In the genomic region with DNA sequence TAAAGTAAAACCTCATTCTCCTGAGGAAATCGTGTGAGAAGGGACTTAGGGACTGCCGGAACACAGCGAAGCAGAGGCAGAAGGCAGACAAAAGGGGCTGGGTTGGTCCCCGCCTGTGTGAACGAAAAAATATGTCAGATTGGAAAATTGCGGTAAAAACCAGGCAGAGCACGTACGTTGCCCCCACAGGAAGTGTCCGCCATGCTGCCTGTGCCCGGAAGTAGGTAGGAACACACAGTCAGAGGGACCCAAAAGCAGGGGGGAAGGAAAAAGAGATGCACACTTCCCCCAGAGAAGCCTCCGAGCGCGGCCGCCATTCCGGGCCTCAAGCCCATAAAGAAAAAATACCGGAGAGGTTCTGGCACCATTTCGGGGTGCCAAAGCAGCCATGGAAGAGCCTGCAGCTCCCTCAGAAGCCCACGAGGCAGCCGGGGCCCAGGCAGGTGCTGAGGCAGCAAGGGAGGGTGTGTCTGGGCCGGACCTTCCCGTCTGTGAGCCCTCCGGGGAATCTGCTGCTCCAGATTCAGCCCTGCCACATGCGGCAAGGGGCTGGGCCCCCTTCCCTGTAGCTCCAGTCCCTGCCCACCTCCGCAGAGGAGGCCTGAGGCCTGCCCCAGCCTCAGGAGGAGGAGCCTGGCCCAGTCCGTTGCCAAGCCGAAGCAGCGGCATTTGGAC, we compare ENCODE assay signal across 8 cellular contexts. TPM values are rescaled to one million over a fixed set of nuclear protein-coding genes. Genes with fewer than 3 reads are reported as not detected.
DNase-seq lines count a peak whose midpoint lies in the region; ATAC-seq and TF ChIP-seq lines count a peak whose summit lies in the region.

A gene (plus strand): TSS at position 280 of the 675 bp plus-strand sequence. CDS start 109 bp downstream, at position 389.

- H4K8ac ChIP-seq in IMR-90 (ENCODE audit: low read depth in 2 of 2, low read length in 2 of 2) = no peak within 1 kb of the TSS

- TF ChIP-seq CTCF in IMR-90 (conservative IDR thresholded peaks at IDR 0.05; ENCODE audit: low read depth, low read length) = no peak
- TF ChIP-seq CTCF in cardiac fibroblast (IDR thresholded peaks at IDR 0.05; ENCODE audit: low read depth, low read length) = no peak
- no peak for TF ChIP-seq CTCF in transverse colon (IDR thresholded peaks at IDR 0.05)

- POLR2A ChIA-PET in IMR-90 (lab: Charles Lee; ENCODE audit: unreplicated experiment) = no interaction called here

- no peak within 1 kb of the TSS for H2AFZ ChIP-seq in IMR-90 (replicated peaks; ENCODE audit: low read length, poor library complexity)

- no peak within 1 kb of the TSS for H3K18ac ChIP-seq in IMR-90 (ENCODE audit: low read depth, low read length)

- BruUV-seq in IMR-90 (replicated peaks; lab: Mats Ljungman, UMichigan) = no TSS peak

- H3K4me3 ChIP-seq in IMR-90 (ENCODE audit: insufficient read depth, low read depth, low read length) (no peak within 1 kb of the TSS), cardiac fibroblast (replicated peaks in 1 of 2; ENCODE audit: low read depth in 2 of 2, low read length in 2 of 2) (peak within 1 kb of the TSS; percentile 14 to 56), mucosa of rectum (ENCODE audit: low read length in 2 of 2) (peak within 1 kb of the TSS; percentile 10 to 63), transverse colon (peak within 1 kb of the TSS in 3 of 4 donors; percentile 3 to 7 (median 4))

- no peak for ATAC-seq in IMR-90 (ENCODE audit: low read depth)
- ATAC-seq in SK-N-SH treated with all-trans-retinoic acid at 6 μM for 48 hours = peak; percentile 82
- no peak for ATAC-seq in GM21447 (IDR thresholded peaks at IDR 0.05; ENCODE audit: unreplicated experiment)

- 82% methylated on average over 15 of the region's 27 CpGs; no CpG with 5 or more reads in 1 of the 2 experiments for WGBS in IMR-90 (ENCODE audit: extremely low coverage in 2 of 2, insufficient read length in 1 of 2), 2 experiments
- 84 to 88% methylated on average over 3 to 27 of the region's 27 CpGs for WGBS in transverse colon (ENCODE audit: low coverage in 1 of 2), 2 donors

- no peak within 1 kb of the TSS for H3K9ac ChIP-seq in IMR-90 (ENCODE audit: low read depth, low read length)
- H3K9ac ChIP-seq in mucosa of rectum (ENCODE audit: low read depth in 1 of 2, low read length in 2 of 2) = peak within 1 kb of the TSS in 1 of 2 donors; percentile 17

- in situ Hi-C loops in IMR-90 (cut with MboI; ENCODE audit: low sequenced_read_pairs) = no loop called here
- in situ Hi-C loops in transverse colon (cut with MboI; ENCODE audit: low pct_ligation_motif_present in 1 of 4, low pct_unique_long_range_greater_than_20kb in 1 of 4, low sequenced_read_pairs in 3 of 4) = loop anchor here in 1 of 4 donors (10.0 kb wide), 1 partner anchor 61 kb away; no protein-coding TSS in a partner anchor

- H3K36me3 ChIP-seq in IMR-90 (ENCODE audit: control insufficient read depth, insufficient read depth, low read length) = no peaks in the 10 kb centered on the region
- no peaks in the 10 kb centered on the region for H3K36me3 ChIP-seq in mucosa of rectum (ENCODE audit: control insufficient read depth in 2 of 2, insufficient read depth in 2 of 2, low read length in 2 of 2)
- no peaks in the 10 kb centered on the region for H3K36me3 ChIP-seq in transverse colon

- CTCF ChIA-PET in IMR-90 (lab: Yijun Ruan, JAX) = no interaction called here

- no peak within 1 kb of the TSS for H3K56ac ChIP-seq in IMR-90 (ENCODE audit: extremely low read depth, insufficient read depth, low read length)

- TF ChIP-seq POLR2A in IMR-90 (IDR thresholded peaks at IDR 0.05; ENCODE audit: low read depth, low read length) = no peak
- no peak for TF ChIP-seq POLR2A in transverse colon (IDR thresholded peaks at IDR 0.05)

- H4K5ac ChIP-seq in IMR-90 (ENCODE audit: low read depth, low read length) = no peak within 1 kb of the TSS

- no peak within 1 kb of the TSS for H2BK120ac ChIP-seq in IMR-90 (ENCODE audit: low read depth, low read length)

- no peak within 1 kb of the TSS for H3K4ac ChIP-seq in IMR-90 (ENCODE audit: low read depth, low read length)

- dilution Hi-C loops in IMR-90 (cut with HindIII; ENCODE audit: low sequenced_read_pairs, unreplicated experiment) = no loop called here

- no peaks in the 10 kb centered on the region for H3K79me1 ChIP-seq in IMR-90 (ENCODE audit: low read depth in 1 of 2, low read length in 2 of 2)

- H3K27ac ChIP-seq in IMR-90 (ENCODE audit: insufficient read depth, low read length) (no peak within 1 kb of the TSS), mucosa of rectum (ENCODE audit: low read depth in 2 of 2, low read length in 2 of 2) (peak within 1 kb of the TSS in 1 of 2 donors; percentile 38), transverse colon (peak within 1 kb of the TSS in 2 of 4 donors; percentile 51 to 54)

- H3K14ac ChIP-seq in IMR-90 (replicated peaks; ENCODE audit: low read depth, low read length) = no peak within 1 kb of the TSS

- H2AK5ac ChIP-seq in IMR-90 (ENCODE audit: low read depth, low read length) = no peak within 1 kb of the TSS

- no peak for TF ChIP-seq RAD21 in IMR-90 (IDR thresholded peaks at IDR 0.05; ENCODE audit: low read length)

- H3K27me3 ChIP-seq in IMR-90 (ENCODE audit: control insufficient read depth, insufficient read depth, low read length) (no peaks in the 10 kb centered on the region), mucosa of rectum (ENCODE audit: control insufficient read depth in 2 of 2, insufficient read depth in 2 of 2, low read length in 2 of 2) (no peaks in the 10 kb centered on the region), transverse colon (peaks cover 6% of the 10 kb centered on the region)

- H2BK5ac ChIP-seq in IMR-90 (ENCODE audit: low read depth, low read length, poor library complexity, severe bottlenecking) = no peak within 1 kb of the TSS

- no peak for TF ChIP-seq EP300 in transverse colon (IDR thresholded peaks at IDR 0.05; ENCODE audit: low read depth)

- H2AK9ac ChIP-seq in IMR-90 (replicated peaks; ENCODE audit: low read depth, low read length, poor library complexity) = no peak within 1 kb of the TSS

- H3K9me1 ChIP-seq in IMR-90 (ENCODE audit: insufficient read depth, low read length) = no peaks in the 10 kb centered on the region

- no peaks in the 10 kb centered on the region for H4K20me1 ChIP-seq in IMR-90 (ENCODE audit: insufficient read depth, low read length)

- H3K9me3 ChIP-seq in IMR-90 (ENCODE audit: control insufficient read depth, insufficient read depth, low read length) (peaks cover 15% of the 10 kb centered on the region; the same call in 1 of the 2 replicates), mucosa of rectum (ENCODE audit: control insufficient read depth in 2 of 2, low read length in 2 of 2) (no peaks in the 10 kb centered on the region), transverse colon (no peaks in the 10 kb centered on the region)

- intact Hi-C loops in IMR-90 (cut with micrococcal nuclease) (no loop called here), transverse colon (cut with DNase I; ENCODE audit: low total_unique reads) (no loop called here)

- H4K91ac ChIP-seq in IMR-90 (ENCODE audit: insufficient read depth, low read depth, low read length) = no peak within 1 kb of the TSS

- no peaks in the 10 kb centered on the region for H3K4me1 ChIP-seq in IMR-90 (ENCODE audit: control insufficient read depth, insufficient read depth, low read length)
- H3K4me1 ChIP-seq in mucosa of rectum (ENCODE audit: control insufficient read depth in 2 of 2, insufficient read depth in 2 of 2, low read length in 2 of 2) = no peaks in the 10 kb centered on the region
- H3K4me1 ChIP-seq in transverse colon = peaks cover 0 to 4% (median 0%) of the 10 kb centered on the region in 4 donors

- no peak within 1 kb of the TSS for H2BK20ac ChIP-seq in IMR-90 (ENCODE audit: low read depth, low read length)

- DNase-seq in Ammon's horn (ENCODE audit: low spot score) (peak; percentile 69), IMR-90 (peak; percentile 7), cardiac fibroblast (ENCODE audit: low read depth in 2 of 2) (peak; percentile 19 to 59), transverse colon (peak; percentile 18), NCI-H1092 (lab: John Stamatoyannopoulos, UW) (no peak)

- no peak within 1 kb of the TSS for H3K23ac ChIP-seq in IMR-90 (ENCODE audit: low read depth, low read length)

- no peak within 1 kb of the TSS for H3K4me2 ChIP-seq in IMR-90 (ENCODE audit: low read depth, low read length)

- H2BK15ac ChIP-seq in IMR-90 (ENCODE audit: low read depth, low read length) = no peak within 1 kb of the TSS

TF ChIP-seq in IMR-90, 13 proteins besides CTCF, POLR2A, EP300 and RAD21:
- TF ChIP-seq, protein P1, sequence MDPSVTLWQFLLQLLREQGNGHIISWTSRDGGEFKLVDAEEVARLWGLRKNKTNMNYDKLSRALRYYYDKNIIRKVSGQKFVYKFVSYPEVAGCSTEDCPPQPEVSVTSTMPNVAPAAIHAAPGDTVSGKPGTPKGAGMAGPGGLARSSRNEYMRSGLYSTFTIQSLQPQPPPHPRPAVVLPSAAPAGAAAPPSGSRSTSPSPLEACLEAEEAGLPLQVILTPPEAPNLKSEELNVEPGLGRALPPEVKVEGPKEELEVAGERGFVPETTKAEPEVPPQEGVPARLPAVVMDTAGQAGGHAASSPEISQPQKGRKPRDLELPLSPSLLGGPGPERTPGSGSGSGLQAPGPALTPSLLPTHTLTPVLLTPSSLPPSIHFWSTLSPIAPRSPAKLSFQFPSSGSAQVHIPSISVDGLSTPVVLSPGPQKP (IDR thresholded peaks at IDR 0.05; ENCODE audit: borderline replicate concordance, low read depth, low read length) = no peak
- TF ChIP-seq MAFK (IDR thresholded peaks at IDR 0.05; ENCODE audit: low read depth, low read length) = no peak

TF ChIP-seq in SK-N-SH treated with all-trans-retinoic acid at 6 μM for 48 hours, 23 proteins besides CTCF, POLR2A, EP300 and RAD21 (continues in another document):
- TF ChIP-seq ESRRG (CRISPR knock-in tag; IDR thresholded peaks at IDR 0.05) = no peak
- TF ChIP-seq, protein P2, sequence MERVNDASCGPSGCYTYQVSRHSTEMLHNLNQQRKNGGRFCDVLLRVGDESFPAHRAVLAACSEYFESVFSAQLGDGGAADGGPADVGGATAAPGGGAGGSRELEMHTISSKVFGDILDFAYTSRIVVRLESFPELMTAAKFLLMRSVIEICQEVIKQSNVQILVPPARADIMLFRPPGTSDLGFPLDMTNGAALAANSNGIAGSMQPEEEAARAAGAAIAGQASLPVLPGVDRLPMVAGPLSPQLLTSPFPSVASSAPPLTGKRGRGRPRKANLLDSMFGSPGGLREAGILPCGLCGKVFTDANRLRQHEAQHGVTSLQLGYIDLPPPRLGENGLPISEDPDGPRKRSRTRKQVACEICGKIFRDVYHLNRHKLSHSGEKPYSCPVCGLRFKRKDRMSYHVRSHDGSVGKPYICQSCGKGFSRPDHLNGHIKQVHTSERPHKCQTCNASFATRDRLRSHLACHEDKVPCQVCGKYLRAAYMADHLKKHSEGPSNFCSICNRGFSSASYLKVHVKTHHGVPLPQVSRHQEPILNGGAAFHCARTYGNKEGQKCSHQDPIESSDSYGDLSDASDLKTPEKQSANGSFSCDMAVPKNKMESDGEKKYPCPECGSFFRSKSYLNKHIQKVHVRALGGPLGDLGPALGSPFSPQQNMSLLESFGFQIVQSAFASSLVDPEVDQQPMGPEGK (CRISPR knock-in tag; IDR thresholded peaks at IDR 0.05; ENCODE audit: borderline replicate concordance) = no peak

RNA-seq across cellular contexts. Expression of the gene that starts here (rescaled TPM):
- total RNA-seq in IMR-90 (2012; rRNA removed) (under 0.01 and 0.56 TPM in 2 replicates), transverse colon (1 to 10 TPM in 1 of 4 donors, under 1 TPM in 2, not detected in 1; 0.14 to 3.2 (median 0.80) TPM)
- polyA plus RNA-seq in IMR-90 (2012; rRNA removed) = 0.09 and 0.17 TPM in 2 replicates
- polyA plus RNA-seq in IMR-90 (2012; cell fraction: cytosol; rRNA removed) = 0.07 TPM in 1 of 2 replicates, not detected in the other
- polyA plus RNA-seq in IMR-90 (2012; cell fraction: nucleus; rRNA removed; ENCODE audit: low replicate concordance) = 0.12 and 0.28 TPM in 2 replicates

Comparison
In these comparisons a context has a peak if more than half of its experiments do, and no peak if none do; other contexts are left out.
1. Peak in DNase-seq in IMR-90; RNA of the gene not detected or under 1 TPM.